8 cellular contexts compared by ENCODE assay signal in the genomic region with DNA sequence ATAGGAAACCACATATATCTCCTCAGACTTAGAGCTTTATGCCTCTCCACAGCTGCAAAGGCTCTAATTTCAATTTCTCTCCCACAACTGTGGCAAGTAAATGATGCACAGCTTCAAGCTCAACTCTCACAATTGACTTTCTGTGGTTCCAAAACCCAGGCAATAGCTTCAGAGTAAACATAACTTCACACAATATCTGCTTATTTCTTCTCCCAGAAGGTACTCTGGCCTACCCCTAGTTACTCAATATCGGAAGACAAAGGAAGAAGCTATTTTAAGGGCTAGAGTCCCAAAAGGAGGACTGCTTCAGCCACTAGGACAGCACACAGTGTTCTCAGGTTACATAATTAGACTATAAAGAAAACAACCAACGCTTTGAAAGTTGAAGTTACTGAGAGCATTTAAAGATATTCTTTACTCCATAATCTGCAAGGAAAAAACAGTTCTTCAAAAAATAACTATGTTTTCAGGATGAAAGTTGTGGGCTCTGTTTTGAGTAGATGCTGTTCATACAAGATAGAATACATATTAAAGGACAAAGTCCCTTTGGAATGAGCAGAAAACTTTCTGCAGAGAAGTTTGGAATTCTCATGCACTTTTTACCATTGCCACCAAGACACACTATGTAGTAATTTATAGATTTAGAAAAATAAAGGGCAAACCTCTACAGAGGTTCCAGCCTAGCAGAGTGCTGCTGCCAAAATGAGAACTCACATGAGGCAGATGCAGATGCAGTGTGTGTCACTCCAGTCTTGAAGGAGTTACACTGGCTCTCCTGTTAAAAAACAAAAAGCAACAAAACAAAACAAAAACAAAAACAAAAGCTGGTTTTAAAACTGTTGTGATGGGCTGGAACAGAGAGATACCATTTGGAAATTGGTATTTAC.
DNase-seq lines count a peak whose midpoint lies in the region; ATAC-seq, FAIRE-seq and TF ChIP-seq lines count a peak whose summit lies in the region.

No MANE protein-coding gene starts in this region.

- 0 out of 2 replicates have a peak, but pooled peaks cover 3% of the 10 kb centered on the region for H4K20me1 ChIP-seq in OCI-LY3 (ENCODE audit: insufficient read depth, low read length)

- peak; percentile 51 for FAIRE-seq in kidney (lab: Jason Lieb, UNC)

- ATAC-seq in GM18907 (IDR thresholded peaks at IDR 0.05; ENCODE audit: unreplicated experiment) = peak; percentile 72
- peak; percentile 56 for ATAC-seq in HG02642 (IDR thresholded peaks at IDR 0.05; ENCODE audit: poor library complexity, unreplicated experiment)

- peaks cover 21% of the 10 kb centered on the region for H3K4me1 ChIP-seq in OCI-LY3 (ENCODE audit: low read length)
- peaks cover 4 to 14% of the 10 kb centered on the region in 2 donors for H3K4me1 ChIP-seq in kidney (ENCODE audit: control insufficient read depth in 1 of 2, insufficient read depth in 1 of 2, low read depth in 1 of 2, low read length in 2 of 2)
- peaks cover 41% of the 10 kb centered on the region for H3K4me1 ChIP-seq in vagina
- no peaks in the 10 kb centered on the region for H3K4me1 ChIP-seq in BE2C

- no peak overlapping the region for H2AFZ ChIP-seq in OCI-LY3 (ENCODE audit: low read depth, low read length)

- no peaks in the 10 kb centered on the region for H3K9me3 ChIP-seq in OCI-LY3 (ENCODE audit: insufficient read depth, low read length)
- no peaks in the 10 kb centered on the region for H3K9me3 ChIP-seq in kidney (ENCODE audit: control insufficient read depth in 1 of 2, low read length in 2 of 2)
- no peaks in the 10 kb centered on the region for H3K9me3 ChIP-seq in vagina
- H3K9me3 ChIP-seq in BE2C = no peaks in the 10 kb centered on the region

- DNase-seq in kidney = no peak
- no peak for DNase-seq in vagina (ENCODE audit: extremely low spot score in 2 of 2)
- DNase-seq in NCI-H524 (lab: John Stamatoyannopoulos, UW) = no peak
- no peak for DNase-seq in activated naive CD4-positive, alpha-beta T cell (lab: John Stamatoyannopoulos, UW)
- DNase-seq in BE2C = no peak

- H3K27me3 ChIP-seq in OCI-LY3 (ENCODE audit: low read depth, low read length) (no peaks in the 10 kb centered on the region), vagina (no peaks in the 10 kb centered on the region), BE2C (no peaks in the 10 kb centered on the region)

- no peaks in the 10 kb centered on the region for H3K36me3 ChIP-seq in OCI-LY3 (replicated peaks; ENCODE audit: low read depth, low read length)
- H3K36me3 ChIP-seq in kidney (ENCODE audit: control insufficient read depth in 1 of 2, insufficient read depth in 2 of 2, low read length in 2 of 2) = no peaks in the 10 kb centered on the region
- H3K36me3 ChIP-seq in vagina = no peaks in the 10 kb centered on the region
- no peaks in the 10 kb centered on the region for H3K36me3 ChIP-seq in BE2C

- TF ChIP-seq POLR2A in vagina (IDR thresholded peaks at IDR 0.05) = no peak

- H3K4me3 ChIP-seq in OCI-LY3 (ENCODE audit: low read length) (0 out of 2 replicates have a peak overlapping the region, but pooled peaks have one; percentile 21), kidney (ENCODE audit: low read length in 2 of 2) (peak overlapping the region in 1 of 2 donors; percentile 0), vagina (no peak overlapping the region), BE2C (ENCODE audit: low read depth, low read length) (no peak overlapping the region)

- TF ChIP-seq CTCF in OCI-LY3 (IDR thresholded peaks at IDR 0.05; ENCODE audit: low read depth, low read length) (no peak), kidney (IDR thresholded peaks at IDR 0.05; ENCODE audit: borderline replicate concordance, extremely low read depth, insufficient read depth) (no peak), vagina (IDR thresholded peaks at IDR 0.05) (no peak), BE2C (IDR thresholded peaks at IDR 0.05; ENCODE audit: low read depth, low read length) (no peak)

- intact Hi-C loops in kidney (cut with DNase I) = no loop called here
- intact Hi-C loops in vagina (cut with DNase I) = no loop called here

- H3K9ac ChIP-seq in OCI-LY3 (ENCODE audit: low read length) (no peak overlapping the region), kidney (ENCODE audit: low read length in 2 of 2) (no peak overlapping the region)

- peak overlapping the region; percentile 64 for H3K4me2 ChIP-seq in OCI-LY3 (ENCODE audit: low read length)

- no peaks in the 10 kb centered on the region for H3K79me2 ChIP-seq in OCI-LY3 (ENCODE audit: low read length)

- H3K27ac ChIP-seq in OCI-LY3 (ENCODE audit: low read length) (0 out of 2 replicates have a peak overlapping the region, but pooled peaks have one; percentile 19), kidney (ENCODE audit: low read depth in 2 of 2, low read length in 2 of 2) (peak overlapping the region; percentile 37 to 40), vagina (peak overlapping the region; percentile 70)

Comparison
In these comparisons a context has a peak if more than half of its experiments do, and no peak if none do; other contexts are left out.
1. H3K27ac ChIP-seq: peak in every context shown above with its lines; median percentile 70 in vagina; 38 in kidney; 19 in OCI-LY3.